ENCODE assay signal across 15 cellular contexts in genomic region chr7:82131224-82131623, GRCh38.
"Had no signal": no experiment of that assay in that cellular context is flagged by ENCODE, and none has a peak within 500 bp of the region (broad histone marks: within the 10 kb centered on the region; RNA-seq: fewer than 3 reads in every experiment).

No MANE protein-coding gene starts in this region.

- H3K4me1 ChIP-seq: suprapubic skin, upper lobe of left lung had no signal

- H3K9me3 ChIP-seq: left ventricle myocardium inferior, sigmoid colon, suprapubic skin, upper lobe of left lung had no signal

- H3K27ac ChIP-seq: cardiac muscle cell, left ventricle myocardium inferior, sigmoid colon, suprapubic skin, upper lobe of left lung, WERI-Rb-1 had no signal

- H3K4me3 ChIP-seq: cardiac muscle cell, left ventricle myocardium inferior, sigmoid colon, suprapubic skin, upper lobe of left lung had no signal

- ATAC-seq: activated CD4-positive, alpha-beta T cell treated with anti-CD3 and anti-CD28 coated beads for 36 hours; T-cell had no signal

- FAIRE-seq: colon had no signal

- H3K27me3 ChIP-seq: cardiac muscle cell, sigmoid colon, suprapubic skin, upper lobe of left lung had no signal

- DNase-seq: activated CD4-positive, alpha-beta memory T cell treated with anti-CD3 and anti-CD28 coated beads, Interleukin-2, amount 10 ng/mL, durations not matched to agents 7 days and 5 days; activated CD4-positive, alpha-beta T cell treated with anti-CD3 and anti-CD28 coated beads for 36 hours; activated CD8-positive, alpha-beta memory T cell treated with anti-CD3 and anti-CD28 coated beads, Interleukin-2, amount 50 U/mL, for 48 hours; activated naive CD8-positive, alpha-beta T cell treated with anti-CD3 and anti-CD28 coated beads, Interleukin-2, amount 10 ng/mL, durations not matched to agents 7 days and 5 days; aorta; left ventricle myocardium inferior; sigmoid colon; stimulated activated CD4-positive, alpha-beta T cell treated with anti-CD3 and anti-CD28 coated beads, Interleukin-12 subunit alpha, Interleukin-12 subunit beta, amount 100 ng/mL, for 4 hours; stimulated activated naive CD4-positive, alpha-beta T cell treated with Interleukin-2 at 50 U/mL for 16 hours; T-cell; upper lobe of left lung; WERI-Rb-1 had no signal

- H3K36me3 ChIP-seq: cardiac muscle cell, left ventricle myocardium inferior, suprapubic skin, upper lobe of left lung, WERI-Rb-1 had no signal
